In the genomic region with DNA sequence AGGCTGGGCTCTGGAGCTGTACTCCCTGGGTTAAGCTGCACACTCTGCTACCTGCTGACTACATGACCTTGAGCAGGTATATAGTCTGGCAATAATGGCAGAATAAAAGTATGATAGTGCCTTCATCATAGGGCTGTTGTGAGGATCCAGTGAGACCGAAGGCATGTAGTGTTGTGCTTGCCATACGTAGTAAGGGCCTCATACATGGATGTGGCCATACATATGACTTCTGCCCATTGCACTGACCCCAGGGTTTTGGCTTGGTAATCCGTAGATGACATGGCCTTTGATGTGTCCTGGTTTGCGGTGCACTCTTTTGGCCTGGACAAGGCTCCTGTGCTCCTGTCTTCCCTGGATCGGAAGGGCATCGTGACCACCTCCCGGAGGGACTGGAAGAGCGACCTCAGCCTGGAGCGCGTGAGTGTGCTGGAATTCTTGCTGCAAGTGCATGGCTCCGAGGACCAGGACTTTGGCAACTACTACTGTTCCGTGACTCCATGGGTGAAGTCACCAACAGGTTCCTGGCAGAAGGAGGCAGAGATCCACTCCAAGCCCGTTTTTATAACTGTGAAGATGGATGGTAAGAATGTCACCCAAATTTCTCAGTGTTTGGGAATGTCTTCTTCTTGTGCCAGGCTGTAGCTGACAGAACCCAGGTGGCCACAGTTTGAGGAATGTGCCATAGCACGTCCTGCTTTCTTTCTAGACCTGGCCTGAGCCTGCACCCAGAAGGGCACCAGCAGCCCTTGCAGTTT, we compare ENCODE assay signal across 17 cellular contexts. TPM values are rescaled to one million over a fixed set of nuclear protein-coding genes. Genes with fewer than 3 reads are reported as not detected.
A peak's percentile ranks its signal among the peaks of the same experiment; 100 is the strongest.
DNase-seq lines count a peak whose midpoint lies in the region; ATAC-seq and TF ChIP-seq lines count a peak whose summit lies in the region.
"Had no signal": no experiment of that assay in that cellular context is flagged by ENCODE, and none has a peak within 500 bp of the region (broad histone marks: within the 10 kb centered on the region; RNA-seq: fewer than 3 reads in every experiment).

No MANE protein-coding gene starts in this region.

- no peak overlapping the region for H2BK15ac ChIP-seq in IMR-90 (ENCODE audit: low read depth, low read length)

- no peak overlapping the region for H3K56ac ChIP-seq in IMR-90 (ENCODE audit: extremely low read depth, insufficient read depth, low read length)

- H3K23ac ChIP-seq in IMR-90 (ENCODE audit: low read depth, low read length) = no peak overlapping the region

- no peak overlapping the region for H4K5ac ChIP-seq in IMR-90 (ENCODE audit: low read depth, low read length)

- no peak for TF ChIP-seq RAD21 in IMR-90 (IDR thresholded peaks at IDR 0.05; ENCODE audit: low read length)

- TF ChIP-seq POLR2A in IMR-90 (IDR thresholded peaks at IDR 0.05; ENCODE audit: low read depth, low read length) (no peak), heart left ventricle (IDR thresholded peaks at IDR 0.05) (no peak), suprapubic skin (IDR thresholded peaks at IDR 0.05) (no peak)

- H4K20me1 ChIP-seq in IMR-90 (ENCODE audit: insufficient read depth, low read length) = no peaks in the 10 kb centered on the region

- H3K9me3 ChIP-seq in IMR-90 (ENCODE audit: control insufficient read depth, insufficient read depth, low read length) (no peaks in the 10 kb centered on the region), heart left ventricle (peaks cover 0 to 3% (median 0%) of the 10 kb centered on the region in 12 donors), mucosa of rectum (ENCODE audit: control insufficient read depth in 2 of 2, low read length in 2 of 2) (no peaks in the 10 kb centered on the region), suprapubic skin (no peaks in the 10 kb centered on the region)

- ATAC-seq in IMR-90 (ENCODE audit: low read depth) (no peak), heart left ventricle (peak; percentile 55 to 78 (median 76)), GM21447 (IDR thresholded peaks at IDR 0.05; ENCODE audit: unreplicated experiment) (no peak)

- no TSS peak for BruUV-seq in IMR-90 (replicated peaks; lab: Mats Ljungman, UMichigan)

- TF ChIP-seq EP300 in suprapubic skin (IDR thresholded peaks at IDR 0.05) = peak; percentile 19

- CTCF ChIA-PET in IMR-90 (lab: Yijun Ruan, JAX) = no interaction called here

- peaks cover 5% of the 10 kb centered on the region; the same call in 1 of the 2 replicates for H3K27me3 ChIP-seq in IMR-90 (ENCODE audit: control insufficient read depth, insufficient read depth, low read length)
- no peaks in the 10 kb centered on the region for H3K27me3 ChIP-seq in heart left ventricle
- no peaks in the 10 kb centered on the region for H3K27me3 ChIP-seq in mucosa of rectum (ENCODE audit: control insufficient read depth in 2 of 2, insufficient read depth in 2 of 2, low read length in 2 of 2)
- H3K27me3 ChIP-seq in suprapubic skin = no peaks in the 10 kb centered on the region

- TF ChIP-seq CTCF in IMR-90 (conservative IDR thresholded peaks at IDR 0.05; ENCODE audit: low read depth, low read length) = no peak
- no peak for TF ChIP-seq CTCF in heart left ventricle (IDR thresholded peaks at IDR 0.05)
- no peak for TF ChIP-seq CTCF in suprapubic skin (IDR thresholded peaks at IDR 0.05)
- no peak for TF ChIP-seq CTCF in coronary artery (IDR thresholded peaks at IDR 0.05)

- H2AFZ ChIP-seq in IMR-90 (replicated peaks; ENCODE audit: low read length, poor library complexity) = no peak overlapping the region

- no peak overlapping the region for H3K9ac ChIP-seq in IMR-90 (ENCODE audit: low read depth, low read length)
- H3K9ac ChIP-seq in mucosa of rectum (ENCODE audit: low read depth in 1 of 2, low read length in 2 of 2) = no peak overlapping the region
- H3K9ac ChIP-seq: KMS-11 had no signal

- H3K4me2 ChIP-seq in IMR-90 (ENCODE audit: low read depth, low read length) = no peak overlapping the region
- H3K4me2 ChIP-seq: KMS-11 had no signal

- no peaks in the 10 kb centered on the region for H3K9me1 ChIP-seq in IMR-90 (ENCODE audit: insufficient read depth, low read length)

- WGBS in IMR-90 (ENCODE audit: extremely low coverage in 2 of 2, insufficient read length in 1 of 2), 2 experiments = 83% methylated on average over 9 of the region's 14 CpGs; no CpG with 5 or more reads in 1 of the 2 experiments
- WGBS in heart left ventricle, 4 donors = 79 to 88% (median 80%) methylated on average over 12 to 14 of the region's 14 CpGs
- 58% methylated on average over 14 of the region's 14 CpGs for WGBS in suprapubic skin

- H3K4me1 ChIP-seq in IMR-90 (ENCODE audit: control insufficient read depth, insufficient read depth, low read length) = no peaks in the 10 kb centered on the region
- H3K4me1 ChIP-seq in heart left ventricle = peaks cover 0 to 52% (median 22%) of the 10 kb centered on the region in 12 donors
- H3K4me1 ChIP-seq in mucosa of rectum (ENCODE audit: control insufficient read depth in 2 of 2, insufficient read depth in 2 of 2, low read length in 2 of 2) = peaks cover 20 to 45% of the 10 kb centered on the region in 2 donors
- peaks cover 15% of the 10 kb centered on the region for H3K4me1 ChIP-seq in suprapubic skin

- no peak overlapping the region for H3K4ac ChIP-seq in IMR-90 (ENCODE audit: low read depth, low read length)

- H4K91ac ChIP-seq in IMR-90 (ENCODE audit: insufficient read depth, low read depth, low read length) = no peak overlapping the region

- no peak for DNase-seq in IMR-90
- peak in 3 of 5 donors; percentile 51 to 73 (median 51) for DNase-seq in heart left ventricle
- DNase-seq in suprapubic skin (ENCODE audit: low spot score in 2 of 2) = no peak
- DNase-seq in activated CD8-positive, alpha-beta memory T cell treated with anti-CD3 and anti-CD28 coated beads, Interleukin-2, amount 50 U/mL, for 48 hours = no peak
- DNase-seq in coronary artery (ENCODE audit: low spot score) = no peak
- no peak for DNase-seq in NCI-H510A (lab: John Stamatoyannopoulos, UW)
- DNase-seq: AML-193, Calu3, DND-41, GF-D8, NCI-H1092, NCI-H1694, NCI-H748 treated with DMSO at 0.1 percent for 48 hours, SHP77 had no signal

- no peak overlapping the region for H2BK5ac ChIP-seq in IMR-90 (ENCODE audit: low read depth, low read length, poor library complexity, severe bottlenecking)

- no peak overlapping the region for H3K14ac ChIP-seq in IMR-90 (replicated peaks; ENCODE audit: low read depth, low read length)

- H2AK5ac ChIP-seq in IMR-90 (ENCODE audit: low read depth, low read length) = no peak overlapping the region

- no peak overlapping the region for H3K27ac ChIP-seq in IMR-90 (ENCODE audit: insufficient read depth, low read length)
- peak overlapping the region in 9 of 12 donors; percentile 51 to 84 (median 65) for H3K27ac ChIP-seq in heart left ventricle
- peak overlapping the region; percentile 16 to 48 for H3K27ac ChIP-seq in mucosa of rectum (ENCODE audit: low read depth in 2 of 2, low read length in 2 of 2)
- no peak overlapping the region for H3K27ac ChIP-seq in suprapubic skin
- no peak overlapping the region for H3K27ac ChIP-seq in coronary artery
- H3K27ac ChIP-seq: KMS-11 had no signal

- no peak overlapping the region for H2BK120ac ChIP-seq in IMR-90 (ENCODE audit: low read depth, low read length)

- H3K36me3 ChIP-seq in IMR-90 (ENCODE audit: control insufficient read depth, insufficient read depth, low read length) = no peaks in the 10 kb centered on the region
- peaks cover 0 to 19% (median 6%) of the 10 kb centered on the region in 9 donors for H3K36me3 ChIP-seq in heart left ventricle
- peaks cover 0 to 3% of the 10 kb centered on the region in 2 donors for H3K36me3 ChIP-seq in mucosa of rectum (ENCODE audit: control insufficient read depth in 2 of 2, insufficient read depth in 2 of 2, low read length in 2 of 2)
- peaks cover 21% of the 10 kb centered on the region for H3K36me3 ChIP-seq in suprapubic skin

- dilution Hi-C loops in IMR-90 (cut with HindIII; ENCODE audit: low sequenced_read_pairs, unreplicated experiment) = no loop called here

- no peaks in the 10 kb centered on the region for H3K79me1 ChIP-seq in IMR-90 (ENCODE audit: low read depth in 1 of 2, low read length in 2 of 2)

- H3K4me3 ChIP-seq in IMR-90 (ENCODE audit: insufficient read depth, low read depth, low read length) = no peak overlapping the region
- no peak overlapping the region for H3K4me3 ChIP-seq in heart left ventricle
- H3K4me3 ChIP-seq in mucosa of rectum (ENCODE audit: low read length in 2 of 2) = no peak overlapping the region
- H3K4me3 ChIP-seq in suprapubic skin = no peak overlapping the region
- no peak overlapping the region for H3K4me3 ChIP-seq in coronary artery

- H2AK9ac ChIP-seq in IMR-90 (replicated peaks; ENCODE audit: low read depth, low read length, poor library complexity) = peak overlapping the region; percentile 45

- H3K18ac ChIP-seq in IMR-90 (ENCODE audit: low read depth, low read length) = no peak overlapping the region

- POLR2A ChIA-PET in IMR-90 (lab: Charles Lee; ENCODE audit: unreplicated experiment) = no interaction called here

- in situ Hi-C loops in IMR-90 (cut with MboI; ENCODE audit: low sequenced_read_pairs) = no loop called here

- H2BK20ac ChIP-seq in IMR-90 (ENCODE audit: low read depth, low read length) = no peak overlapping the region

- H4K8ac ChIP-seq in IMR-90 (ENCODE audit: low read depth in 2 of 2, low read length in 2 of 2) = no peak overlapping the region

- intact Hi-C loops in IMR-90 (cut with micrococcal nuclease) = no loop called here
- intact Hi-C loops in heart left ventricle (cut with DNase I) = loop anchor here in 4 of 10 donors (2.0 to 10.0 kb wide), 4 partner anchors 34 to 72 kb away; no protein-coding TSS in a partner anchor

TF ChIP-seq in IMR-90, 13 proteins besides CTCF, POLR2A, EP300 and RAD21:
- TF ChIP-seq RCOR1 (IDR thresholded peaks at IDR 0.05; ENCODE audit: insufficient replicate concordance, low read length) = no peak
- TF ChIP-seq FOS (IDR thresholded peaks at IDR 0.05; ENCODE audit: low read depth, low read length) = no peak
- TF ChIP-seq RFX5 (IDR thresholded peaks at IDR 0.05; ENCODE audit: low read depth, low read length) = no peak
- TF ChIP-seq MXI1 (IDR thresholded peaks at IDR 0.05; ENCODE audit: borderline replicate concordance, low read depth, low read length) = no peak

RNA-seq across cellular contexts. Expression of a gene that starts 17.0 kb away (rescaled TPM):
- total RNA-seq in IMR-90 (2012; rRNA removed) (not detected in 2 replicates), heart left ventricle (1 to 10 TPM in 5 of 9 donors, under 1 TPM in 4; 0.54 to 2.5 (median 1.0) TPM), suprapubic skin (1 to 10 TPM; 1.2 to 5.3 (median 2.8) TPM)
- polyA plus RNA-seq in IMR-90 (2012; rRNA removed) (not detected in 2 replicates), heart left ventricle (under 1 TPM; 0.38 to 0.72 TPM)
- polyA plus RNA-seq in IMR-90 (2012; cell fraction: cytosol; rRNA removed) = not detected in 2 replicates
- not detected in 2 replicates for polyA plus RNA-seq in IMR-90 (2012; cell fraction: nucleus; rRNA removed; ENCODE audit: low replicate concordance)

Comparison
In these comparisons a context has a peak if more than half of its experiments do, and no peak if none do; other contexts are left out.
1. ATAC-seq: peak in heart left ventricle (4 of 4); none in IMR-90 (single experiment) and GM21447 (single experiment).
2. DNase-seq: peak in heart left ventricle (3 of 5); none in IMR-90 (single experiment), suprapubic skin (0 of 2), activated CD8-positive, alpha-beta memory T cell treated with anti-CD3 and anti-CD28 coated beads, Interleukin-2, amount 50 U/mL, for 48 hours (single experiment), coronary artery (single experiment) and NCI-H510A (single experiment).
3. H3K27ac ChIP-seq: peak in heart left ventricle (9 of 12) and mucosa of rectum (2 of 2); none in IMR-90 (single experiment), suprapubic skin (single experiment) and coronary artery (0 of 2).